ENCODE assay signal across 16 cellular contexts in the genomic region with DNA sequence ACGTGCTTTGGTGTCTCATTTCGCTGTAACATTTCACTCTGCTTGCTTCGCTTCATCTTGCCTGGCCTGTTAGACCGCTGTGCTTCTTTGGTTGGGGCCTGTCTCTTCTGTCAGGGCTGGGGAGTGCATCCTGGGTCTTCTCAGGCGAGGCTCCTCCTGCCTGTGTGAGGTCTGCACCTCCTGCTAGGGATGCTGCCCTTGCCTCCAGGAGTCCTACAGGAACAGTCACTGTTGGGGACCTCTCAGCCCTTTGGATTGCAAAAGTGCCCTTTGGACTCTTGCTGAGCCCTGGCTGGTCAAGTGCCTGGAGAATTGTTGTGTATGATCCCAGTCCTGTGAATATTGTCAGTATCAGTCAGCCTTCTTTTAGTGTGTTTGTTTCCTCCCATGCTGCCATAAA.
A peak's percentile ranks its signal among the peaks of the same experiment; 100 is the strongest.
DNase-seq lines count a peak whose midpoint lies in the region; ATAC-seq and TF ChIP-seq lines count a peak whose summit lies in the region.
"Had no signal": no experiment of that assay in that cellular context is flagged by ENCODE, and none has a peak within 500 bp of the region (broad histone marks: within the 10 kb centered on the region; RNA-seq: fewer than 3 reads in every experiment).

No MANE protein-coding gene starts in this region.

- H2BK12ac ChIP-seq in mesenchymal stem cell (ENCODE audit: low read length in 2 of 2) = peak overlapping the region in 1 of 2 experiments; percentile 90

- intact Hi-C loops in Caco-2 (cut with micrococcal nuclease; ENCODE audit: unreplicated experiment) = no loop called here
- intact Hi-C loops in body of pancreas (cut with DNase I) = no loop called here
- intact Hi-C loops in psoas muscle (cut with DNase I) = no loop called here

- H3K4me1 ChIP-seq in Caco-2 (0 out of 2 replicates have a peak, but pooled peaks cover 4% of the 10 kb centered on the region), HUES48 (ENCODE audit: control insufficient read depth, insufficient read depth, low read length) (peaks cover 52% of the 10 kb centered on the region), body of pancreas (peaks cover 16% of the 10 kb centered on the region), mesenchymal stem cell (ENCODE audit: control insufficient read depth, insufficient read depth, low read depth, low read length) (peaks cover 5% of the 10 kb centered on the region), psoas muscle (peaks cover 29% of the 10 kb centered on the region)

- no peaks in the 10 kb centered on the region for H3K9me3 Mint-ChIP-seq in Caco-2 (ENCODE audit: unreplicated experiment)

- peaks cover 6% of the 10 kb centered on the region for H3K79me1 ChIP-seq in mesenchymal stem cell (replicated peaks; ENCODE audit: low read length, poor library complexity, severe bottlenecking)

- no peak overlapping the region for H3K4me3 ChIP-seq in Caco-2 (ENCODE audit: low read depth, low read length)
- no peak overlapping the region; the same call in 1 of the 2 replicates for H3K4me3 ChIP-seq in HUES48 (ENCODE audit: low read depth, low read length)
- no peak overlapping the region for H3K4me3 ChIP-seq in body of pancreas
- no peak overlapping the region for H3K4me3 ChIP-seq in mesenchymal stem cell (ENCODE audit: insufficient read depth in 1 of 2, low read depth in 1 of 2, low read length in 2 of 2)
- no peak overlapping the region for H3K4me3 ChIP-seq in psoas muscle
- H3K4me3 ChIP-seq: dorsolateral prefrontal cortex, ovary had no signal

- no peaks in the 10 kb centered on the region for H3K9me3 ChIP-seq in Caco-2
- no peaks in the 10 kb centered on the region for H3K9me3 ChIP-seq in HUES48 (ENCODE audit: control insufficient read depth, insufficient read depth, low read length)
- no peaks in the 10 kb centered on the region for H3K9me3 ChIP-seq in body of pancreas
- no peaks in the 10 kb centered on the region for H3K9me3 ChIP-seq in mesenchymal stem cell (ENCODE audit: control insufficient read depth, low read length)
- no peaks in the 10 kb centered on the region for H3K9me3 ChIP-seq in psoas muscle
- H3K9me3 ChIP-seq: ovary had no signal

- H2AFZ ChIP-seq in mesenchymal stem cell (ENCODE audit: low read depth, low read length) = no peak overlapping the region

- H3K27ac ChIP-seq in HUES48 (ENCODE audit: low read depth, low read length) (peak overlapping the region; percentile 52), body of pancreas (no peak overlapping the region), mesenchymal stem cell (ENCODE audit: low read length, poor library complexity, severe bottlenecking) (no peak overlapping the region), psoas muscle (no peak overlapping the region)
- H3K27ac ChIP-seq: C4-2B, dorsolateral prefrontal cortex, ovary had no signal

- TF ChIP-seq CTCF in Caco-2 (IDR thresholded peaks at IDR 0.05; ENCODE audit: insufficient read depth in 1 of 2, low read depth in 1 of 2, low read length in 1 of 2, severe bottlenecking in 1 of 2, unreplicated experiment in 1 of 2) = no peak
- no peak for TF ChIP-seq CTCF in body of pancreas (IDR thresholded peaks at IDR 0.05)
- no peak for TF ChIP-seq CTCF in psoas muscle (IDR thresholded peaks at IDR 0.05)

- no peak overlapping the region for H4K91ac ChIP-seq in mesenchymal stem cell (ENCODE audit: low read length)

- TF ChIP-seq POLR2A in body of pancreas (IDR thresholded peaks at IDR 0.05) = no peak

- BruUV-seq in Caco-2 (replicated peaks; lab: Mats Ljungman, UMichigan) = no TSS peak

- H2BK5ac ChIP-seq in mesenchymal stem cell (ENCODE audit: low read depth, low read length, poor library complexity, severe bottlenecking) = no peak overlapping the region

- peaks cover 25% of the 10 kb centered on the region for H3K4me1 Mint-ChIP-seq in Caco-2 (ENCODE audit: low read depth, unreplicated experiment)

- POLR2A ChIA-PET in Caco-2 (lab: Charles Lee) = no interaction called here

- H3K23ac ChIP-seq in mesenchymal stem cell (ENCODE audit: low read length in 2 of 2) = no peak overlapping the region

- CTCF ChIA-PET in Caco-2 (lab: Charles Lee) = no interaction called here

- no peak overlapping the region for H3K27ac Mint-ChIP-seq in Caco-2 (ENCODE audit: unreplicated experiment)

- peak overlapping the region; percentile 52 for H4K8ac ChIP-seq in mesenchymal stem cell (ENCODE audit: low read length)

- H2BK120ac ChIP-seq in mesenchymal stem cell (ENCODE audit: low read depth, low read length) = no peak overlapping the region

- H3K4me2 ChIP-seq in mesenchymal stem cell (ENCODE audit: low read length, poor library complexity, severe bottlenecking) = no peak overlapping the region

- no peak overlapping the region for H2AK5ac ChIP-seq in mesenchymal stem cell (ENCODE audit: low read length, severe bottlenecking)

- H3K36me3 Mint-ChIP-seq in Caco-2 (ENCODE audit: insufficient read depth, unreplicated experiment) = no peaks in the 10 kb centered on the region

- DNase-seq in Caco-2 (peak; percentile 29 to 46), body of pancreas (peak in 3 of 4 donors; percentile 5 to 16 (median 9)), mesenchymal stem cell (no peak), DMS 273 (lab: John Stamatoyannopoulos, UW; ENCODE audit: unreplicated experiment) (no peak), psoas muscle (no peak)
- no peak for DNase-seq in NK-92 treated with Interleukin-12 subunit alpha and Interleukin-12 subunit beta, amount 100 ng/mL, for 24 hours (lab: John Stamatoyannopoulos, UW)
- DNase-seq: activated CD8-positive, alpha-beta memory T cell treated with anti-CD3 and anti-CD28 coated beads for 24 hours; amygdala; dorsolateral prefrontal cortex; foreskin fibroblast; NCI-H1417 treated with DMSO at 0.1 percent for 48 hours; ovary; stimulated activated CD4-positive, alpha-beta T cell treated with anti-CD3 and anti-CD28 coated beads, Interleukin-1b, Interleukin-23, amount 100 ng/mL, for 48 hours had no signal

- no peak overlapping the region for H3K4me3 Mint-ChIP-seq in Caco-2 (ENCODE audit: unreplicated experiment)

- no peak overlapping the region for H3K14ac ChIP-seq in mesenchymal stem cell (ENCODE audit: low read length in 2 of 2)

- H3K36me3 ChIP-seq in Caco-2 (ENCODE audit: control insufficient read depth, insufficient read depth, low read length) (no peaks in the 10 kb centered on the region), HUES48 (ENCODE audit: control insufficient read depth, insufficient read depth, low read length) (no peaks in the 10 kb centered on the region), body of pancreas (replicated peaks in 1 of 2; ENCODE audit: insufficient read depth in 1 of 2, low read depth in 2 of 2) (no peaks in the 10 kb centered on the region), mesenchymal stem cell (ENCODE audit: control insufficient read depth in 1 of 2, insufficient read depth in 2 of 2, low read depth in 1 of 2, low read length in 2 of 2) (peaks cover 0 to 24% of the 10 kb centered on the region in 2 experiments), psoas muscle (ENCODE audit: insufficient read depth in 1 of 2, low read depth in 1 of 2) (no peaks in the 10 kb centered on the region)
- H3K36me3 ChIP-seq: ovary had no signal

- no peak overlapping the region for H3K4ac ChIP-seq in mesenchymal stem cell (ENCODE audit: low read depth in 1 of 2, low read length in 2 of 2)

- ATAC-seq in body of pancreas (peak; percentile 48), GM21360 (IDR thresholded peaks at IDR 0.05; ENCODE audit: unreplicated experiment) (no peak), psoas muscle (no peak)

- H3K27me3 ChIP-seq in Caco-2 (replicated peaks; ENCODE audit: control insufficient read depth, insufficient read depth, low read length) (no peaks in the 10 kb centered on the region), HUES48 (ENCODE audit: control insufficient read depth, insufficient read depth, low read length) (peaks cover 15% of the 10 kb centered on the region), body of pancreas (no peaks in the 10 kb centered on the region), mesenchymal stem cell (ENCODE audit: control insufficient read depth in 1 of 2, insufficient read depth in 1 of 2, low read length in 2 of 2) (no peaks in the 10 kb centered on the region), psoas muscle (ENCODE audit: insufficient read depth in 3 of 3, low read length in 2 of 3) (no peaks in the 10 kb centered on the region)
- H3K27me3 ChIP-seq: ovary had no signal

- H3K9ac ChIP-seq in HUES48 (ENCODE audit: low read depth, low read length) = no peak overlapping the region
- no peak overlapping the region for H3K9ac ChIP-seq in mesenchymal stem cell (ENCODE audit: low read length)

- 64 to 71% methylated on average over 5 of the region's 5 CpGs for WGBS in body of pancreas, 2 donors
- WGBS in mesenchymal stem cell = 62% methylated on average over 5 of the region's 5 CpGs
- WGBS in psoas muscle, 3 donors = 64 to 86% (median 65%) methylated on average over 5 of the region's 5 CpGs

- peak overlapping the region in 1 of 2 experiments; percentile 0 for H3K18ac ChIP-seq in mesenchymal stem cell (ENCODE audit: low read depth in 1 of 2, low read length in 2 of 2)

- peak overlapping the region; percentile 64 for H2BK15ac ChIP-seq in mesenchymal stem cell (ENCODE audit: low read depth, poor library complexity, severe bottlenecking)

- no peaks in the 10 kb centered on the region for H3K27me3 Mint-ChIP-seq in Caco-2 (ENCODE audit: insufficient read depth, unreplicated experiment)

Comparison
In these comparisons a context has a peak if more than half of its experiments do, and no peak if none do; other contexts are left out.
1. DNase-seq: peak in Caco-2 (2 of 2) and body of pancreas (3 of 4); none in mesenchymal stem cell (single experiment), DMS 273 (single experiment), NK-92 treated with Interleukin-12 subunit alpha and Interleukin-12 subunit beta, amount 100 ng/mL, for 24 hours (single experiment) and psoas muscle (0 of 2).